In the genomic region with DNA sequence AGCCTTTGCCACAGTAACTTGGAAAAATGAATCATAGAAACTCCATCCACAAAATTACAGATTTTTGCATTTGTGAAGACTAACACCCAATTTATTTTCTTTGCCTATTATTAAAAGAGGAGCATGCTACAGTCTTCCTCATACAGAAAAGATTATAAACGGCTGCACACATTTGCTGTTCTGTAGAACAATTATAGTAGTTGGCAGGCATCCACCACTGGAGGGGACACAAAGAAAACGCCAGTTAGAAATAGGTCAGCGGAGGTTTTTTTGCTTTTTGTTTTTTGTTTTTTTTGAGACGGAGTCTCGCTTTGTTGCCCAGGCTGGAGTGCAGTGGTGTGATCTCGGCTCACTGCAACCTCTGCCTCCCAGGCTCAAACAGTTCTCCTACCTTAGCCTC, we compare ENCODE assay signal across 26 cellular contexts. TPM values are rescaled to one million over a fixed set of nuclear protein-coding genes. Genes with fewer than 3 reads are reported as not detected.
DNase-seq lines count a peak whose midpoint lies in the region; ATAC-seq and TF ChIP-seq lines count a peak whose summit lies in the region.
"Had no signal": no experiment of that assay in that cellular context is flagged by ENCODE, and none has a peak within 500 bp of the region (broad histone marks: within the 10 kb centered on the region; RNA-seq: fewer than 3 reads in every experiment).

No MANE protein-coding gene starts in this region.

- H3K36me3 ChIP-seq in left ventricle myocardium inferior = no peaks in the 10 kb centered on the region
- no peaks in the 10 kb centered on the region for H3K36me3 ChIP-seq in vagina

- DNase-seq in Caki2 (ENCODE audit: low read depth) (peak; percentile 41), NCI-H1105 treated with DMSO at 0.1 percent for 48 hours (lab: John Stamatoyannopoulos, UW) (peak; percentile 34), dermis blood vessel endothelial cell (peak; percentile 58), left ventricle myocardium inferior (no peak), vagina (ENCODE audit: extremely low spot score in 2 of 2) (no peak)
- DNase-seq: activated CD4-positive, alpha-beta T cell treated with anti-CD3 and anti-CD28 coated beads for 48 hours; activated CD8-positive, alpha-beta memory T cell treated with anti-CD3 and anti-CD28 coated beads, Interleukin-2, amount 10 ng/mL, durations not matched to agents 7 days and 5 days; activated naive CD8-positive, alpha-beta T cell treated with anti-CD3 and anti-CD28 coated beads, Interleukin-2, amount 10 ng/mL, durations not matched to agents 7 days and 5 days; body of pancreas; CD4-positive, alpha-beta T cell; DMS53; GOT3; islet precursor cell; mammary epithelial cell; MM.1S; naive thymus-derived CD4-positive, alpha-beta T cell; NCI-H187 treated with DMSO at 0.1 percent for 48 hours; NCI-H510A; stimulated activated CD4-positive, alpha-beta T cell treated with anti-CD3 and anti-CD28 coated beads, Interleukin-15, amount 100 ng/mL, for 24 hours had no signal

- H3K27me3 ChIP-seq in left ventricle myocardium inferior (ENCODE audit: low read depth) (no peaks in the 10 kb centered on the region), vagina (no peaks in the 10 kb centered on the region)
- H3K27me3 ChIP-seq: body of pancreas had no signal

- H3K4me1 Mint-ChIP-seq in nephron = peaks cover 80% of the 10 kb centered on the region

- H3K4me3 ChIP-seq in left ventricle myocardium inferior (no peak overlapping the region), vagina (no peak overlapping the region)
- H3K4me3 ChIP-seq: body of pancreas, coronary artery, GM12878, K562 had no signal

- no peak for ATAC-seq in GM21526 (IDR thresholded peaks at IDR 0.05; ENCODE audit: low FRiP score, unreplicated experiment)
- ATAC-seq: activated CD8-positive, alpha-beta memory T cell treated with anti-CD3 and anti-CD28 coated beads, Interleukin-2, amount 10 ng/mL, durations not matched to agents 7 days and 5 days; body of pancreas; GM12878; K562; naive thymus-derived CD4-positive, alpha-beta T cell; sciatic nerve had no signal

- no peak overlapping the region for H3K27ac ChIP-seq in left ventricle myocardium inferior (replicated peaks)
- no peak overlapping the region for H3K27ac ChIP-seq in vagina
- H3K27ac ChIP-seq: body of pancreas, coronary artery had no signal

- no peaks in the 10 kb centered on the region for H3K9me3 Mint-ChIP-seq in nephron
- H3K9me3 Mint-ChIP-seq: activated naive CD8-positive, alpha-beta T cell treated with anti-CD3 and anti-CD28 coated beads, Interleukin-2, amount 10 ng/mL, durations not matched to agents 7 days and 5 days; activated T-helper 1 cell treated with anti-CD3 and anti-CD28 coated beads, Interleukin-12 subunit alpha, Interleukin-12 subunit beta, Interleukin-2, Interleukin-4 antibody, amounts not matched to agents 30 ng/mL and 10 ng/mL and 1 ng/mL, durations not matched to agents 14 hours and 24 hours and 36 hours; CD4-positive, alpha-beta T cell; naive thymus-derived CD4-positive, alpha-beta T cell had no signal

- TF ChIP-seq CTCF in nephron (IDR thresholded peaks at IDR 0.05; ENCODE audit: unreplicated experiment in 3 of 3) (no peak), left ventricle myocardium inferior (IDR thresholded peaks at IDR 0.05; ENCODE audit: borderline replicate concordance) (no peak), vagina (IDR thresholded peaks at IDR 0.05) (no peak)

- H3K27me3 Mint-ChIP-seq in nephron (ENCODE audit: low read depth) = peaks cover 3% of the 10 kb centered on the region
- H3K27me3 Mint-ChIP-seq: CD4-positive, alpha-beta T cell had no signal

- in situ Hi-C loops in Caki2 (cut with HindIII; ENCODE audit: low pct_unique_long_range_greater_than_20kb, low sequenced_read_pairs) = no loop called here

- no peaks in the 10 kb centered on the region for H3K9me3 ChIP-seq in left ventricle myocardium inferior (replicated peaks)
- H3K9me3 ChIP-seq in vagina = no peaks in the 10 kb centered on the region
- H3K9me3 ChIP-seq: body of pancreas had no signal

- no peak overlapping the region for H3K4me3 Mint-ChIP-seq in nephron
- H3K4me3 Mint-ChIP-seq: activated CD8-positive, alpha-beta memory T cell treated with anti-CD3 and anti-CD28 coated beads, Interleukin-2, amount 10 ng/mL, durations not matched to agents 7 days and 5 days; activated naive CD8-positive, alpha-beta T cell treated with anti-CD3 and anti-CD28 coated beads, Interleukin-2, amount 10 ng/mL, durations not matched to agents 7 days and 5 days; activated T-helper 1 cell treated with anti-CD3 and anti-CD28 coated beads, Interleukin-12 subunit alpha, Interleukin-12 subunit beta, Interleukin-2, Interleukin-4 antibody, amounts not matched to agents 30 ng/mL and 10 ng/mL and 1 ng/mL, durations not matched to agents 14 hours and 24 hours and 36 hours; CD4-positive, alpha-beta T cell; naive thymus-derived CD4-positive, alpha-beta T cell had no signal

- peak overlapping the region in 2 of 3 experiments; percentile 9 to 53 for H3K27ac Mint-ChIP-seq in nephron
- H3K27ac Mint-ChIP-seq: activated CD8-positive, alpha-beta memory T cell treated with anti-CD3 and anti-CD28 coated beads, Interleukin-2, amount 10 ng/mL, durations not matched to agents 7 days and 5 days; activated naive CD8-positive, alpha-beta T cell treated with anti-CD3 and anti-CD28 coated beads, Interleukin-2, amount 10 ng/mL, durations not matched to agents 7 days and 5 days; activated T-helper 1 cell treated with anti-CD3 and anti-CD28 coated beads, Interleukin-12 subunit alpha, Interleukin-12 subunit beta, Interleukin-2, Interleukin-4 antibody, amounts not matched to agents 30 ng/mL and 10 ng/mL and 1 ng/mL, durations not matched to agents 14 hours and 24 hours and 36 hours; CD4-positive, alpha-beta T cell; naive thymus-derived CD4-positive, alpha-beta T cell had no signal

- TF ChIP-seq POLR2A in vagina (IDR thresholded peaks at IDR 0.05) = no peak

- intact Hi-C loops in left ventricle myocardium inferior (cut with micrococcal nuclease) (no loop called here), vagina (cut with DNase I) (no loop called here)

- peaks cover 27% of the 10 kb centered on the region for H3K4me1 ChIP-seq in left ventricle myocardium inferior
- peaks cover 15% of the 10 kb centered on the region for H3K4me1 ChIP-seq in vagina
- H3K4me1 ChIP-seq: body of pancreas had no signal

- peaks cover 4% of the 10 kb centered on the region for H3K36me3 Mint-ChIP-seq in nephron (ENCODE audit: low read depth)

RNA-seq across cellular contexts. Expression of gene SACS, which starts 51.6 kb away (rescaled TPM):
- total RNA-seq in Caki2 (2014; rRNA removed; shearing (Covaris generic); ENCODE audit: low replicate concordance) = 10.4 and 12.3 TPM in 2 replicates
- total RNA-seq in dermis blood vessel endothelial cell (62.3 and 79.0 TPM in 2 replicates), left ventricle myocardium inferior (9.4 TPM), vagina (24.8 TPM)

Comparison
In these comparisons a context has a peak if more than half of its experiments do, and no peak if none do; other contexts are left out.
1. DNase-seq: peak in Caki2 (single experiment), NCI-H1105 treated with DMSO at 0.1 percent for 48 hours (single experiment) and dermis blood vessel endothelial cell (single experiment); none in left ventricle myocardium inferior (single experiment) and vagina (0 of 2).